Comparison of ENCODE assay signal across 8 cellular contexts in genomic region chr5:91378683-91379601, GRCh38. TPM values are rescaled to one million over a fixed set of nuclear protein-coding genes. Genes with fewer than 3 reads are reported as not detected.
DNase-seq lines count a peak whose midpoint lies in the region; ATAC-seq, FAIRE-seq and TF ChIP-seq lines count a peak whose summit lies in the region.

No MANE protein-coding gene starts in this region.

- peaks cover 19 to 29% of the 10 kb centered on the region in 2 experiments for H3K36me3 ChIP-seq in HEK293 (ENCODE audit: control insufficient read depth in 2 of 2, insufficient read depth in 1 of 2, low read length in 2 of 2)
- peaks cover 0 to 44% of the 10 kb centered on the region in 2 donors for H3K36me3 ChIP-seq in adrenal gland (replicated peaks in 1 of 2)
- H3K36me3 ChIP-seq in right lobe of liver: peaks cover 0 to 49% (median 26%) of the 10 kb centered on the region in 4 donors
- peaks cover 44% of the 10 kb centered on the region for H3K36me3 ChIP-seq in upper lobe of right lung

- CTCF ChIA-PET in HEK293 (lab: Yijun Ruan, JAX): interaction anchor here (0.6 to 1.0 kb wide), 4 partner anchors 99 to 278 kb away, joined by 3 to 5 read pairs (median 4); no protein-coding TSS in a partner anchor

- 13 to 15% (median 14%) methylated on average over 11 of the region's 11 CpGs for WGBS in adrenal gland, 4 donors
- WGBS in right lobe of liver (ENCODE audit: insufficient coverage, low coverage, low lambda C conversion rate, missing lambda C conversion rate): 11% methylated on average over 11 of the region's 11 CpGs

- H3K27ac ChIP-seq in HEK293 (ENCODE audit: extremely low read depth, low read depth, low read length) (peak overlapping the region; percentile 91; the same call in 1 of the 2 replicates), adrenal gland (peak overlapping the region; percentile 92 to 98 (median 97)), right lobe of liver (peak overlapping the region; percentile 99 to 100 (median 99)), upper lobe of right lung (peak overlapping the region; percentile 100)

- no peak for TF ChIP-seq CTCF in HEK293 (tag by site-specific recombination; IDR thresholded peaks at IDR 0.05)
- TF ChIP-seq CTCF in adrenal gland (IDR thresholded peaks at IDR 0.05): no peak
- no peak for TF ChIP-seq CTCF in right lobe of liver (IDR thresholded peaks at IDR 0.05)
- TF ChIP-seq CTCF in upper lobe of right lung (IDR thresholded peaks at IDR 0.05): no peak

- peak overlapping the region; percentile 68 for H3K4me3 ChIP-seq in HEK293 (ENCODE audit: low read depth, low read length)
- H3K4me3 ChIP-seq in adrenal gland: peak overlapping the region in 3 of 4 donors; percentile 66 to 70 (median 70)
- H3K4me3 ChIP-seq in right lobe of liver: peak overlapping the region; percentile 66 to 74 (median 70)
- peak overlapping the region; percentile 72 for H3K4me3 ChIP-seq in upper lobe of right lung

- H3K4me1 ChIP-seq in HEK293 (ENCODE audit: control insufficient read depth, insufficient read depth, low read length) (no peaks in the 10 kb centered on the region), adrenal gland (replicated peaks in 1 of 2) (peaks cover 32 to 53% of the 10 kb centered on the region in 2 donors), right lobe of liver (peaks cover 0 to 8% (median 0%) of the 10 kb centered on the region in 4 donors), upper lobe of right lung (peaks cover 40% of the 10 kb centered on the region)

- DNase-seq in adrenal gland (no peak), right lobe of liver (no peak), upper lobe of right lung (no peak), GOT3 (lab: John Stamatoyannopoulos, UW) (no peak), NCI-H2196 treated with DMSO at 0.1 percent for 48 hours (lab: John Stamatoyannopoulos, UW; ENCODE audit: unreplicated experiment) (no peak)

- intact Hi-C loops in adrenal gland (cut with DNase I) (no loop called here), right lobe of liver (cut with DNase I) (no loop called here), upper lobe of right lung (cut with DNase I) (no loop called here)

- TF ChIP-seq POLR2A in adrenal gland (IDR thresholded peaks at IDR 0.05) (no peak), right lobe of liver (IDR thresholded peaks at IDR 0.05) (no peak)

- peak; percentile 92 for FAIRE-seq in A204.1 (lab: Jason Lieb, UNC)

- H3K27me3 ChIP-seq in adrenal gland (no peaks in the 10 kb centered on the region), right lobe of liver (no peaks in the 10 kb centered on the region), upper lobe of right lung (no peaks in the 10 kb centered on the region)

- H3K9me3 ChIP-seq in HEK293 (ENCODE audit: control insufficient read depth, insufficient read depth, low read depth, low read length) (no peaks in the 10 kb centered on the region), adrenal gland (replicated peaks in 1 of 3) (no peaks in the 10 kb centered on the region), right lobe of liver (no peaks in the 10 kb centered on the region), upper lobe of right lung (no peaks in the 10 kb centered on the region)

- ATAC-seq in right lobe of liver (no peak), upper lobe of right lung (no peak), HG02938 (IDR thresholded peaks at IDR 0.05; ENCODE audit: unreplicated experiment) (no peak)

- POLR2A ChIA-PET in HEK293 (lab: Yijun Ruan, JAX): interaction anchor here (0.9 to 2.1 kb wide), 3 partner anchors 9 to 64 kb away, joined by 3 to 5 read pairs (median 4); no protein-coding TSS in a partner anchor

TF ChIP-seq in HEK293, 187 proteins besides CTCF, POLR2A, EP300 and RAD21:
- TF ChIP-seq ZNF362 (tag by site-specific recombination; IDR thresholded peaks at IDR 0.05) (peak; percentile 21; the same call in 1 of the 2 replicates), ZSCAN30 (tag by site-specific recombination; IDR thresholded peaks at IDR 0.05) (0 out of 2 replicates have a peak, but pooled peaks have one; percentile 21), ZNF335 (tag by site-specific recombination; conservative IDR thresholded peaks at IDR 0.05) (0 out of 2 replicates have a peak, but pooled peaks have one; percentile 40), ZFP41 (tag by site-specific recombination; IDR thresholded peaks at IDR 0.05; ENCODE audit: borderline replicate concordance) (no peak)
TF ChIP-seq in HEK293: peak in this region for 3.

RNA-seq across cellular contexts. Expression of gene ARRDC3, which starts 4.2 kb away (rescaled TPM):
- total RNA-seq in adrenal gland (100 to 1,000 TPM in 6 of 8 donors, 10 to 100 TPM in 2; 64.4 to 410 (median 158) TPM), right lobe of liver (10 to 100 TPM; 14.3 to 96.9 (median 46.0) TPM), upper lobe of right lung (103 TPM)
- polyA plus RNA-seq in adrenal gland: 100 to 1,000 TPM in 1 of 3 donors, 10 to 100 TPM in 2; 36.1 to 140 (median 58.2) TPM
